Comparison of ENCODE assay signal across 7 cellular contexts in genomic region chr18:5630057-5630765, GRCh38.
DNase-seq lines count a peak whose midpoint lies in the region; ATAC-seq and TF ChIP-seq lines count a peak whose summit lies in the region.

No MANE protein-coding gene starts in this region.

- TF ChIP-seq CTCF in GM13977 (IDR thresholded peaks at IDR 0.05; ENCODE audit: extremely low read depth, insufficient read depth, missing control alignments) (no peak), ascending aorta (IDR thresholded peaks at IDR 0.05) (no peak)

- peak overlapping the region; percentile 73 to 85 for H3K4me3 ChIP-seq in ascending aorta

- ATAC-seq in HG02678 (IDR thresholded peaks at IDR 0.05; ENCODE audit: unreplicated experiment), result peak; percentile 66

- no peaks in the 10 kb centered on the region for H3K27me3 ChIP-seq in ascending aorta

- no peaks in the 10 kb centered on the region for H3K36me3 ChIP-seq in ascending aorta

- H3K4me1 ChIP-seq in ascending aorta, result peaks cover 0 to 4% of the 10 kb centered on the region in 2 donors

- DNase-seq in GM13977 (ENCODE audit: low spot score) (peak; percentile 74), NCI-H2196 treated with DMSO at 0.1 percent for 48 hours (lab: John Stamatoyannopoulos, UW; ENCODE audit: unreplicated experiment) (peak; percentile 86), ascending aorta (ENCODE audit: low spot score in 2 of 2) (peak in 1 of 2 donors; percentile 77), hippocampal formation (lab: John Stamatoyannopoulos, UW) (peak; percentile 27 to 60), pulmonary artery endothelial cell (ENCODE audit: low read depth, low spot score) (peak; percentile 5), HuH-7.5 (ENCODE audit: low spot score) (no peak)

- no peaks in the 10 kb centered on the region for H3K9me3 ChIP-seq in ascending aorta

- in situ Hi-C loops in GM13977 (cut with MboI; ENCODE audit: low pct_unique_long_range_greater_than_20kb, low sequenced_read_pairs, unreplicated experiment), result no loop called here

- intact Hi-C loops in ascending aorta (cut with DNase I), result no loop called here

- H3K27ac ChIP-seq in ascending aorta, result peak overlapping the region in 1 of 2 donors; percentile 59
